29 cellular contexts compared by ENCODE assay signal in the genomic region with DNA sequence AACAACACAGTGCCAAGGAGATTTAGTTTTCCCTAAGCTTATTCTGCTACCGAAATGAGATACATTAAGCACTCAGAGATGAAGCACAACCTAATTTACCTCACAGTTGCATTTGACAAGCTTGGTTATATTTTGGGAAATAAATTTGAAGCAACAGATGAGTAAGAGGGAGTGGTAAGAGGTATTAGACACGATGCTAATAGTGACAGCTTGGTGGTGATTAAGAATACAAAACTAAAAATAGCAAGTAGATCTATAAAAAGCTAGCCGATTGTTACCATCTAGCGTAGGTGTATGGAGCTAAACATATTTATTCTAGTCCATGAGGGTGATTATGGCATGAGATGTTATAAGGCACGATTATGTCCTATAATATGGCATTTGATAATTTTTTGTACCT.
"Had no signal": no experiment of that assay in that cellular context is flagged by ENCODE, and none has a peak within 500 bp of the region (broad histone marks: within the 10 kb centered on the region; RNA-seq: fewer than 3 reads in every experiment).

No MANE protein-coding gene starts in this region.

- H3K4me1 ChIP-seq: ascending aorta, body of pancreas had no signal

- H3K4me1 Mint-ChIP-seq: activated B cell treated with CpG ODN at 0.5 μM for 24 hours; activated CD4-positive, alpha-beta T cell treated with anti-CD3 and anti-CD28 coated beads, Interleukin-2, amount 10 ng/mL, durations not matched to agents 24 days and 14 days; activated CD8-positive, alpha-beta memory T cell treated with anti-CD3 and anti-CD28 coated beads, Interleukin-2, amount 10 ng/mL, durations not matched to agents 7 days and 5 days; activated naive CD8-positive, alpha-beta T cell treated with anti-CD3 and anti-CD28 coated beads, Interleukin-2, amount 50 U/mL, for 24 hours; T-helper 17 cell had no signal

- H3K9me3 ChIP-seq: ascending aorta, body of pancreas had no signal

- H3K4me3 Mint-ChIP-seq: activated B cell treated with CpG ODN at 0.5 μM for 24 hours; activated CD4-positive, alpha-beta T cell treated with anti-CD3 and anti-CD28 coated beads, Interleukin-2, amount 10 ng/mL, durations not matched to agents 24 days and 14 days; activated CD8-positive, alpha-beta memory T cell treated with anti-CD3 and anti-CD28 coated beads, Interleukin-2, amount 10 ng/mL, durations not matched to agents 7 days and 5 days; activated naive CD8-positive, alpha-beta T cell treated with anti-CD3 and anti-CD28 coated beads, Interleukin-2, amount 50 U/mL, for 24 hours; activated T-cell treated with anti-CD3 and anti-CD28 coated beads, Interleukin-2, amount 50 U/mL, for 4 hours; T-helper 17 cell had no signal

- H3K4me2 ChIP-seq: KMS-11 had no signal

- H3K4me3 ChIP-seq: ascending aorta, body of pancreas had no signal

- ATAC-seq: activated CD8-positive, alpha-beta memory T cell treated with anti-CD3 and anti-CD28 coated beads, Interleukin-2, amount 10 ng/mL, durations not matched to agents 7 days and 5 days; activated naive CD4-positive, alpha-beta T cell treated with anti-CD3 and anti-CD28 coated beads, Interleukin-2, amount 50 U/mL, for 72 hours; activated naive CD8-positive, alpha-beta T cell treated with anti-CD3 and anti-CD28 coated beads, Interleukin-2, amount 50 U/mL, for 24 hours; activated T-cell treated with anti-CD3 and anti-CD28 coated beads, Interleukin-2, amount 50 U/mL, for 4 hours; body of pancreas; T-helper 17 cell had no signal

- H3K27ac ChIP-seq: ascending aorta, body of pancreas, KMS-11 had no signal

- H3K9ac ChIP-seq: KMS-11 had no signal

- H3K36me3 Mint-ChIP-seq: activated naive CD4-positive, alpha-beta T cell treated with anti-CD3 and anti-CD28 coated beads, Interleukin-2, amount 50 U/mL, for 72 hours had no signal

- H3K27me3 ChIP-seq: ascending aorta, body of pancreas had no signal

- DNase-seq: activated B cell treated with CpG ODN at 0.5 μM for 24 hours; activated CD4-positive, alpha-beta T cell treated with anti-CD3 and anti-CD28 coated beads for 1 hour; activated CD4-positive, alpha-beta T cell treated with anti-CD3 and anti-CD28 coated beads, Interleukin-2, amount 10 ng/mL, durations not matched to agents 24 days and 14 days; activated CD4-positive, alpha-beta T cell treated with anti-CD3 and anti-CD28 coated beads, Interleukin-2, amount 50 U/mL, for 48 hours; activated CD8-positive, alpha-beta memory T cell treated with anti-CD3 and anti-CD28 coated beads, Interleukin-2, amount 10 ng/mL, durations not matched to agents 7 days and 5 days; activated effector memory CD4-positive, alpha-beta T cell treated with anti-CD3 and anti-CD28 coated beads, Interleukin-2, amount 50 U/mL, for 16 hours; activated naive CD4-positive, alpha-beta T cell treated with Interleukin-2 at 50 U/mL for 16 hours; activated naive CD8-positive, alpha-beta T cell treated with anti-CD3 and anti-CD28 coated beads, Interleukin-2, amount 50 U/mL, for 24 hours; activated T-cell treated with anti-CD3 and anti-CD28 coated beads, Interleukin-2, amount 50 U/mL, for 4 hours; amniotic stem cell; body of pancreas; NCI-H1092; NCI-H1417; NCI-H1930; NCI-H2171; NCI-H2227 treated with DMSO at 0.1 percent for 48 hours; NCI-H446 treated with DMSO at 0.1 percent for 48 hours; NCI-H526; NCI-H774; NK-92 treated with Interleukin-12 subunit alpha and Interleukin-12 subunit beta, amount 100 ng/mL, for 24 hours; OCI-M1; SHP77 treated with DMSO at 0.1 percent for 48 hours; T-helper 17 cell; T-helper 9 cell had no signal

- H3K27me3 Mint-ChIP-seq: activated B cell treated with CpG ODN at 0.5 μM for 24 hours; activated CD4-positive, alpha-beta T cell treated with anti-CD3 and anti-CD28 coated beads, Interleukin-2, amount 10 ng/mL, durations not matched to agents 24 days and 14 days; activated CD8-positive, alpha-beta memory T cell treated with anti-CD3 and anti-CD28 coated beads, Interleukin-2, amount 10 ng/mL, durations not matched to agents 7 days and 5 days; activated naive CD8-positive, alpha-beta T cell treated with anti-CD3 and anti-CD28 coated beads, Interleukin-2, amount 50 U/mL, for 24 hours; T-helper 17 cell had no signal

- H3K27ac Mint-ChIP-seq: activated B cell treated with CpG ODN at 0.5 μM for 24 hours; activated CD4-positive, alpha-beta T cell treated with anti-CD3 and anti-CD28 coated beads, Interleukin-2, amount 10 ng/mL, durations not matched to agents 24 days and 14 days; activated CD8-positive, alpha-beta memory T cell treated with anti-CD3 and anti-CD28 coated beads, Interleukin-2, amount 10 ng/mL, durations not matched to agents 7 days and 5 days; activated naive CD4-positive, alpha-beta T cell treated with anti-CD3 and anti-CD28 coated beads, Interleukin-2, amount 50 U/mL, for 72 hours; activated naive CD8-positive, alpha-beta T cell treated with anti-CD3 and anti-CD28 coated beads, Interleukin-2, amount 50 U/mL, for 24 hours; T-helper 17 cell had no signal

- H3K9me3 Mint-ChIP-seq: activated B cell treated with CpG ODN at 0.5 μM for 24 hours; activated CD4-positive, alpha-beta T cell treated with anti-CD3 and anti-CD28 coated beads, Interleukin-2, amount 10 ng/mL, durations not matched to agents 24 days and 14 days; activated naive CD4-positive, alpha-beta T cell treated with anti-CD3 and anti-CD28 coated beads, Interleukin-2, amount 50 U/mL, for 72 hours; activated naive CD8-positive, alpha-beta T cell treated with anti-CD3 and anti-CD28 coated beads, Interleukin-2, amount 50 U/mL, for 24 hours; activated T-cell treated with anti-CD3 and anti-CD28 coated beads, Interleukin-2, amount 50 U/mL, for 4 hours had no signal

- FAIRE-seq: bronchial epithelial cell, RCC 7860 had no signal

- H3K36me3 ChIP-seq: ascending aorta had no signal
